ENCODE assay signal across 1 cellular context in genomic region chr10:46022978-46023702, GRCh38.
A peak's percentile ranks its signal among the peaks of the same experiment; 100 is the strongest.
TF ChIP-seq lines count a peak whose summit lies in the region.

No MANE protein-coding gene starts in this region.

TF ChIP-seq in HepG2, 621 proteins besides CTCF, POLR2A, EP300 and RAD21 (continued from another document and continues in another):
- TF ChIP-seq TRIM22 (IDR thresholded peaks at IDR 0.05) (no peak), STAT6 (CRISPR knock-in tag; IDR thresholded peaks at IDR 0.05; ENCODE audit: borderline replicate concordance) (no peak), CREB3 (CRISPR knock-in tag; IDR thresholded peaks at IDR 0.05) (0 out of 2 replicates have a peak, but pooled peaks have one; percentile 54), TCF7 (IDR thresholded peaks at IDR 0.05; ENCODE audit: low read depth) (no peak), ZNF232 (CRISPR knock-in tag; IDR thresholded peaks at IDR 0.05; ENCODE audit: borderline replicate concordance) (peak; percentile 93), SOX13 (IDR thresholded peaks at IDR 0.05) (no peak), SOX13 (CRISPR knock-in tag; conservative IDR thresholded peaks at IDR 0.05 in 1 of 2, IDR thresholded peaks at IDR 0.05 in 1 of 2) (peak in 1 of 2 experiments; percentile 76; a peak in 2 of 4 replicates), ZBTB14 (CRISPR knock-in tag; IDR thresholded peaks at IDR 0.05) (no peak), ZNF230 (CRISPR knock-in tag; IDR thresholded peaks at IDR 0.05) (0 out of 2 replicates have a peak, but pooled peaks have one; percentile 28), ZNF563 (CRISPR knock-in tag; IDR thresholded peaks at IDR 0.05) (0 out of 2 replicates have a peak, but pooled peaks have one; percentile 35), ZNF556 (CRISPR knock-in tag; IDR thresholded peaks at IDR 0.05; ENCODE audit: borderline replicate concordance) (no peak), ZNF432 (CRISPR knock-in tag; IDR thresholded peaks at IDR 0.05; ENCODE audit: borderline replicate concordance) (no peak), ZBTB42 (CRISPR knock-in tag; IDR thresholded peaks at IDR 0.05) (no peak; the same call in 1 of the 2 replicates), CENPT (CRISPR knock-in tag; IDR thresholded peaks at IDR 0.05; ENCODE audit: low read depth) (no peak), ZNF512B (CRISPR knock-in tag; IDR thresholded peaks at IDR 0.05; ENCODE audit: borderline replicate concordance) (peak; percentile 95; the same call in 1 of the 2 replicates), MIER3 (CRISPR knock-in tag; IDR thresholded peaks at IDR 0.05; ENCODE audit: borderline replicate concordance) (peak; percentile 86), PBX2 (CRISPR knock-in tag; IDR thresholded peaks at IDR 0.05) (no peak), TRIM24 (CRISPR knock-in tag; IDR thresholded peaks at IDR 0.05) (no peak), ATM (IDR thresholded peaks at IDR 0.05; ENCODE audit: borderline replicate concordance) (no peak), MLXIP (CRISPR knock-in tag; IDR thresholded peaks at IDR 0.05; ENCODE audit: borderline replicate concordance) (peak; percentile 66; the same call in 1 of the 2 replicates), YY1 (IDR thresholded peaks at IDR 0.05; ENCODE audit: insufficient read depth, insufficient replicate concordance, low read depth, low read length) (peak; percentile 71), WIZ (CRISPR knock-in tag; IDR thresholded peaks at IDR 0.05) (no peak), ZNF607 (CRISPR knock-in tag; IDR thresholded peaks at IDR 0.05; ENCODE audit: borderline replicate concordance) (0 out of 2 replicates have a peak, but pooled peaks have one; percentile 22), HMG20A (CRISPR knock-in tag; IDR thresholded peaks at IDR 0.05; ENCODE audit: borderline replicate concordance) (peak; percentile 66; the same call in 1 of the 2 replicates), TCF7L2 (IDR thresholded peaks at IDR 0.05; ENCODE audit: low read depth, low read length) (no peak), ZBTB34 (CRISPR knock-in tag; IDR thresholded peaks at IDR 0.05) (peak; percentile 17; the same call in 1 of the 2 replicates), MAX (IDR thresholded peaks at IDR 0.05) (peak; percentile 79), ARID4A (CRISPR knock-in tag; IDR thresholded peaks at IDR 0.05; ENCODE audit: borderline replicate concordance) (peak; percentile 97), ZBTB37 (CRISPR knock-in tag; IDR thresholded peaks at IDR 0.05) (no peak), MTERF4 (CRISPR knock-in tag; IDR thresholded peaks at IDR 0.05) (0 out of 2 replicates have a peak, but pooled peaks have one; percentile 11), ISL2 (CRISPR knock-in tag; IDR thresholded peaks at IDR 0.05) (peak; percentile 70), NONO (IDR thresholded peaks at IDR 0.05) (no peak), NONO (CRISPR knock-in tag; conservative IDR thresholded peaks at IDR 0.05) (peak; percentile 95)
